ENCODE assay signal across 4 cellular contexts in the genomic region with DNA sequence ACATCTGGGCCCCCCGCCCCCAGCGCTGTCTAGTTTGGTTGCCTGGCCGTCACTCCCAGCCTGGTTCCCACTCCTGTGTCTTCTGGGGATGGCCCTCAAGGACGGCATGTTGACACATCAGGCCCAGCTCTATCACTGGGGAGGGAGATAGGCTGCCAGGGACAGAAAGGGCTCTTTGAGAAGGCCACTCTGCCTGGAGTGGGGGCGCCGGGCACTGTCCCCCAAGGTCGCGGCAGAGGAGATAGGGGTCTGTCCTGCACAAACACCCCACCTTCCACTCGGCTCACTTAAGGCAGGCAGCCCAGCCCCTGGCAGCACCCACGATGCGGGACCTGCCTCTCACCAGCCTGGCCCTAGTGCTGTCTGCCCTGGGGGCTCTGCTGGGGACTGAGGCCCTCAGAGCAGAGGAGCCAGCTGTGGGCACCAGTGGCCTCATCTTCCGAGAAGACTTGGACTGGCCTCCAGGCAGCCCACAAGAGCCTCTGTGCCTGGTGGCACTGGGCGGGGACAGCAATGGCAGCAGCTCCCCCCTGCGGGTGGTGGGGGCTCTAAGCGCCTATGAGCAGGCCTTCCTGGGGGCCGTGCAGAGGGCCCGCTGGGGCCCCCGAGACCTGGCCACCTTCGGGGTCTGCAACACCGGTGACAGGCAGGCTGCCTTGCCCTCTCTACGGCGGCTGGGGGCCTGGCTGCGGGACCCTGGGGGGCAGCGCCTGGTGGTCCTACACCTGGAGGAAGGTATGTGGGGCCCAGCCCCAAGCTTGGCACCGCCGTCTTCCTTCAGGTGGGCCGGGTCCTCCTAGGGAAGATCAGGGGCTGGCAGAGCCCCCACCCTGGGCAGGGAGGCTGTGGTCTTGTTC.
TF ChIP-seq lines count a peak whose summit lies in the region.

TSS of gene AMH (plus strand) at position 314 of the 857 bp plus-strand sequence. CDS start at position 324, 10 bp downstream.

TF ChIP-seq in SK-N-SH, 30 proteins besides CTCF, POLR2A, EP300 and RAD21:
- TF ChIP-seq MXI1 (IDR thresholded peaks at IDR 0.05; ENCODE audit: low read depth, low read length) (no peak), RCOR1 (IDR thresholded peaks at IDR 0.05; ENCODE audit: low read length) (no peak), FOSL2 (IDR thresholded peaks at IDR 0.05; ENCODE audit: borderline replicate concordance, low read depth) (no peak), MEF2A (IDR thresholded peaks at IDR 0.05; ENCODE audit: borderline replicate concordance, low read depth) (no peak)

TF ChIP-seq in SK-N-SH treated with all-trans-retinoic acid at 6 μM for 48 hours, 23 proteins besides CTCF, POLR2A, EP300 and RAD21:
- TF ChIP-seq ZNF565 (CRISPR knock-in tag; conservative IDR thresholded peaks at IDR 0.05; ENCODE audit: low read depth) (no peak), GLIS3 (CRISPR knock-in tag; IDR thresholded peaks at IDR 0.05) (no peak), ESRRG (CRISPR knock-in tag; IDR thresholded peaks at IDR 0.05) (no peak), PATZ1 (CRISPR knock-in tag; IDR thresholded peaks at IDR 0.05; ENCODE audit: borderline replicate concordance) (no peak)

TF ChIP-seq in IMR-90, 13 proteins besides CTCF, POLR2A, EP300 and RAD21:
- TF ChIP-seq CEBPB (IDR thresholded peaks at IDR 0.05; ENCODE audit: low read depth, low read length) (no peak), MAZ (IDR thresholded peaks at IDR 0.05; ENCODE audit: borderline replicate concordance, low read depth, low read length) (no peak), CHD1 (IDR thresholded peaks at IDR 0.05; ENCODE audit: low read depth, low read length) (no peak), RFX5 (IDR thresholded peaks at IDR 0.05; ENCODE audit: low read depth, low read length) (no peak), NFE2L2 (IDR thresholded peaks at IDR 0.05; ENCODE audit: low read depth, low read length) (no peak), ELK1 (IDR thresholded peaks at IDR 0.05; ENCODE audit: borderline replicate concordance, low read depth, low read length) (no peak), MAFK (IDR thresholded peaks at IDR 0.05; ENCODE audit: low read depth, low read length) (no peak), FOS (IDR thresholded peaks at IDR 0.05; ENCODE audit: low read depth, low read length) (no peak), BHLHE40 (IDR thresholded peaks at IDR 0.05; ENCODE audit: low read depth, low read length) (no peak)
- TF ChIP-seq, protein P1, sequence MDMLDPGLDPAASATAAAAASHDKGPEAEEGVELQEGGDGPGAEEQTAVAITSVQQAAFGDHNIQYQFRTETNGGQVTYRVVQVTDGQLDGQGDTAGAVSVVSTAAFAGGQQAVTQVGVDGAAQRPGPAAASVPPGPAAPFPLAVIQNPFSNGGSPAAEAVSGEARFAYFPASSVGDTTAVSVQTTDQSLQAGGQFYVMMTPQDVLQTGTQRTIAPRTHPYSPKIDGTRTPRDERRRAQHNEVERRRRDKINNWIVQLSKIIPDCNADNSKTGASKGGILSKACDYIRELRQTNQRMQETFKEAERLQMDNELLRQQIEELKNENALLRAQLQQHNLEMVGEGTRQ (IDR thresholded peaks at IDR 0.05; ENCODE audit: low read depth, low read length), result no peak
TF ChIP-seq in IMR-90: peak in this region for 0.

TF ChIP-seq in H1, 55 proteins besides CTCF, POLR2A, EP300 and RAD21:
- TF ChIP-seq POLR2AphosphoS5 (IDR thresholded peaks at IDR 0.05; ENCODE audit: low read depth, low read length), result peak; percentile 53; the same call in 1 of the 2 replicates
- TF ChIP-seq, protein P2, sequence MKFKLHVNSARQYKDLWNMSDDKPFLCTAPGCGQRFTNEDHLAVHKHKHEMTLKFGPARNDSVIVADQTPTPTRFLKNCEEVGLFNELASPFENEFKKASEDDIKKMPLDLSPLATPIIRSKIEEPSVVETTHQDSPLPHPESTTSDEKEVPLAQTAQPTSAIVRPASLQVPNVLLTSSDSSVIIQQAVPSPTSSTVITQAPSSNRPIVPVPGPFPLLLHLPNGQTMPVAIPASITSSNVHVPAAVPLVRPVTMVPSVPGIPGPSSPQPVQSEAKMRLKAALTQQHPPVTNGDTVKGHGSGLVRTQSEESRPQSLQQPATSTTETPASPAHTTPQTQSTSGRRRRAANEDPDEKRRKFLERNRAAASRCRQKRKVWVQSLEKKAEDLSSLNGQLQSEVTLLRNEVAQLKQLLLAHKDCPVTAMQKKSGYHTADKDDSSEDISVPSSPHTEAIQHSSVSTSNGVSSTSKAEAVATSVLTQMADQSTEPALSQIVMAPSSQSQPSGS (IDR thresholded peaks at IDR 0.05; ENCODE audit: low read length), result no peak
